In the genomic region with DNA sequence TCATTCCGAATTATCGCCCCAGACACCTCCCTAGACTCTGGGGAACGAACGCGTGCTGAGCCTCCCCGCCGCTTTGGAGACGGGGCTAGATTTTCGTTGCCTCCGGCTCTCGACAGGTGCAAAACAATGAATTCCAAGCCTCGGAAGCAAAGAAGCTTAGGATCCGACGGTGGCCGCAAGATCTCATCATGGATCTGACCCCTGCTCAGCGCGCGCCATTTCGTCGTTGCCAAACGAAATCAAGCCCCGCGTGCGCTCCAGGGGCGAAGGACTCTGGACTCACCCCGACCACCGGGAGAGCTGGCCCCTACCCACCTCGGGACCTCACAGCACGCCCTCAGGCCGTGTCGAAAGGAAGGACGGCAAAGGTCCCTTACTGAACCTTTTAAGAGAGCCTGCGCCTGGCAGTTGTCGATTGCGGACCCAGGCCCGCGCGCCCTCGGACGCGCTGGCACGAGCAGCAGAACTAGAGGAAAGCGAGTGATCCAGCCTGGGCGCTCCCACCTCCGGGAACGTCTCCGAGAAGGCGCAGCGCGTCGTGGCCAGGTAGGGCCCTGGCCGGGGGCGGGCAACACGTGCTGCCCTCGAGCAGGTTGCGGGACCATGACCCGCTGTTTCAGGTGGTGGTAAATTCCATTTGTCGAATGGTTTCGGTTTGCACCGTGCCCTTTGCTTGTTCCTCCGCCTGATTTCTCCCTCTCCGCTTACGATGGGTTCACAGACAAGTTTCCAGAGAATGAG, we compare ENCODE assay signal across 1 cellular context.
TF ChIP-seq lines count a peak whose summit lies in the region.

No MANE protein-coding gene starts in this region.

TF ChIP-seq in GM23338, 12 proteins besides CTCF, POLR2A, EP300 and RAD21 (continued from another document):
- TF ChIP-seq, protein P1, sequence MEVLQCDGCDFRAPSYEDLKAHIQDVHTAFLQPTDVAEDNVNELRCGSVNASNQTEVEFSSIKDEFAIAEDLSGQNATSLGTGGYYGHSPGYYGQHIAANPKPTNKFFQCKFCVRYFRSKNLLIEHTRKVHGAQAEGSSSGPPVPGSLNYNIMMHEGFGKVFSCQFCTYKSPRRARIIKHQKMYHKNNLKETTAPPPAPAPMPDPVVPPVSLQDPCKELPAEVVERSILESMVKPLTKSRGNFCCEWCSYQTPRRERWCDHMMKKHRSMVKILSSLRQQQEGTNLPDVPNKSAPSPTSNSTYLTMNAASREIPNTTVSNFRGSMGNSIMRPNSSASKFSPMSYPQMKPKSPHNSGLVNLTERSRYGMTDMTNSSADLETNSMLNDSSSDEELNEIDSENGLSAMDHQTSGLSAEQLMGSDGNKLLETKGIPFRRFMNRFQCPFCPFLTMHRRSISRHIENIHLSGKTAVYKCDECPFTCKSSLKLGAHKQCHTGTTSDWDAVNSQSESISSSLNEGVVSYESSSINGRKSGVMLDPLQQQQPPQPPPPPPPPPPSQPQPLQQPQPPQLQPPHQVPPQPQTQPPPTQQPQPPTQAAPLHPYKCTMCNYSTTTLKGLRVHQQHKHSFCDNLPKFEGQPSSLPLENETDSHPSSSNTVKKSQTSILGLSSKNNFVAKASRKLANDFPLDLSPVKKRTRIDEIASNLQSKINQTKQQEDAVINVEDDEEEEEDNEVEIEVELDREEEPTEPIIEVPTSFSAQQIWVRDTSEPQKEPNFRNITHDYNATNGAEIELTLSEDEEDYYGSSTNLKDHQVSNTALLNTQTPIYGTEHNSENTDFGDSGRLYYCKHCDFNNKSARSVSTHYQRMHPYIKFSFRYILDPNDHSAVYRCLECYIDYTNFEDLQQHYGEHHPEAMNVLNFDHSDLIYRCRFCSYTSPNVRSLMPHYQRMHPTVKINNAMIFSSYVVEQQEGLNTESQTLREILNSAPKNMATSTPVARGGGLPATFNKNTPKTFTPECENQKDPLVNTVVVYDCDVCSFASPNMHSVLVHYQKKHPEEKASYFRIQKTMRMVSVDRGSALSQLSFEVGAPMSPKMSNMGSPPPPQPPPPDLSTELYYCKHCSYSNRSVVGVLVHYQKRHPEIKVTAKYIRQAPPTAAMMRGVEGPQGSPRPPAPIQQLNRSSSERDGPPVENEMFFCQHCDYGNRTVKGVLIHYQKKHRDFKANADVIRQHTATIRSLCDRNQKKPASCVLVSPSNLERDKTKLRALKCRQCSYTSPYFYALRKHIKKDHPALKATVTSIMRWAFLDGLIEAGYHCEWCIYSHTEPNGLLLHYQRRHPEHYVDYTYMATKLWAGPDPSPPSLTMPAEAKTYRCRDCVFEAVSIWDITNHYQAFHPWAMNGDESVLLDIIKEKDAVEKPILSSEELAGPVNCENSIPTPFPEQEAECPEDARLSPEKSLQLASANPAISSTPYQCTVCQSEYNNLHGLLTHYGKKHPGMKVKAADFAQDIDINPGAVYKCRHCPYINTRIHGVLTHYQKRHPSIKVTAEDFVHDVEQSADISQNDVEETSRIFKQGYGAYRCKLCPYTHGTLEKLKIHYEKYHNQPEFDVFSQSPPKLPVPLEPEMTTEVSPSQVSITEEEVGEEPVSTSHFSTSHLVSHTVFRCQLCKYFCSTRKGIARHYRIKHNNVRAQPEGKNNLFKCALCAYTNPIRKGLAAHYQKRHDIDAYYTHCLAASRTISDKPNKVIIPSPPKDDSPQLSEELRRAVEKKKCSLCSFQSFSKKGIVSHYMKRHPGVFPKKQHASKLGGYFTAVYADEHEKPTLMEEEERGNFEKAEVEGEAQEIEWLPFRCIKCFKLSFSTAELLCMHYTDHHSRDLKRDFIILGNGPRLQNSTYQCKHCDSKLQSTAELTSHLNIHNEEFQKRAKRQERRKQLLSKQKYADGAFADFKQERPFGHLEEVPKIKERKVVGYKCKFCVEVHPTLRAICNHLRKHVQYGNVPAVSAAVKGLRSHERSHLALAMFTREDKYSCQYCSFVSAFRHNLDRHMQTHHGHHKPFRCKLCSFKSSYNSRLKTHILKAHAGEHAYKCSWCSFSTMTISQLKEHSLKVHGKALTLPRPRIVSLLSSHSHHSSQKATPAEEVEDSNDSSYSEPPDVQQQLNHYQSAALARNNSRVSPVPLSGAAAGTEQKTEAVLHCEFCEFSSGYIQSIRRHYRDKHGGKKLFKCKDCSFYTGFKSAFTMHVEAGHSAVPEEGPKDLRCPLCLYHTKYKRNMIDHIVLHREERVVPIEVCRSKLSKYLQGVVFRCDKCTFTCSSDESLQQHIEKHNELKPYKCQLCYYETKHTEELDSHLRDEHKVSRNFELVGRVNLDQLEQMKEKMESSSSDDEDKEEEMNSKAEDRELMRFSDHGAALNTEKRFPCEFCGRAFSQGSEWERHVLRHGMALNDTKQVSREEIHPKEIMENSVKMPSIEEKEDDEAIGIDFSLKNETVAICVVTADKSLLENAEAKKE (CRISPR knock-in tag; IDR thresholded peaks at IDR 0.05), result no peak
TF ChIP-seq in GM23338: peak in this region for 2.
